11 cellular contexts compared by ENCODE assay signal in the genomic region with DNA sequence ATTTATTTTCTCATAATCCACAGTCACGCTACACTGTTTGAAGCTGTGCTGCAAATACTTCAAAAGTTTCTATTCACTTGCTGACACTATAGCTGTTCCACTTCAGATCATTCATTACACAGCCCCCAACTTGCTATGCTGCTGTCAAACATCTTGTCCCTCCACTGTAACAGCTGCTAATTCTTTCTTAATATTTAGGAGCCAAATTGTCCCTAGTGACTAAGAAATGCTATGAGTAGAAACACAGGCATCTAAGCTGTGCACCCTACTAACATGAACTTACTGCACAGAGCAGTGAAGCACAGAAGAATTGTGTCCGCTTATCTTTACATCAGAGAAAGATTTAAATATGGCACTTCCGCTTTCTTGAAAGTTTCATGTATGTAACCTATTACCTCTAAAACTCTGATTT.
DNase-seq lines count a peak whose midpoint lies in the region; ATAC-seq and TF ChIP-seq lines count a peak whose summit lies in the region.
"Had no signal": no experiment of that assay in that cellular context is flagged by ENCODE, and none has a peak within 500 bp of the region (broad histone marks: within the 10 kb centered on the region; RNA-seq: fewer than 3 reads in every experiment).

No MANE protein-coding gene starts in this region.

- H3K4me1 Mint-ChIP-seq in CD4-positive, alpha-beta T cell (ENCODE audit: low read depth): no peaks in the 10 kb centered on the region

- CTCF ChIA-PET in CD4-positive, alpha-beta T cell (lab: Charles Lee): no interaction called here

- POLR2A ChIA-PET in CD4-positive, alpha-beta T cell (lab: Charles Lee): no interaction called here

- ATAC-seq in GM18511 (IDR thresholded peaks at IDR 0.05; ENCODE audit: unreplicated experiment) (peak; percentile 85), GM21619 (IDR thresholded peaks at IDR 0.05; ENCODE audit: unreplicated experiment) (peak; percentile 65), HG03354 (IDR thresholded peaks at IDR 0.05; ENCODE audit: poor library complexity, severe bottlenecking, unreplicated experiment) (peak; percentile 88), HG03439 (IDR thresholded peaks at IDR 0.05; ENCODE audit: unreplicated experiment) (no peak)
- no peak for ATAC-seq in CD4-positive, alpha-beta T cell (ENCODE audit: poor library complexity)
- ATAC-seq: SK-N-SH treated with all-trans-retinoic acid at 6 μM for 48 hours had no signal

- H3K9me3 ChIP-seq in CD4-positive, alpha-beta T cell (ENCODE audit: control insufficient read depth, low read length): no peaks in the 10 kb centered on the region

- H3K4me3 Mint-ChIP-seq in CD4-positive, alpha-beta T cell: no peak overlapping the region

- no peaks in the 10 kb centered on the region for H3K36me3 Mint-ChIP-seq in CD4-positive, alpha-beta T cell (ENCODE audit: low read depth)

- H3K9me3 Mint-ChIP-seq in CD4-positive, alpha-beta T cell: peaks cover 2% of the 10 kb centered on the region

- no peaks in the 10 kb centered on the region for H3K27me3 Mint-ChIP-seq in CD4-positive, alpha-beta T cell

- H3K27ac ChIP-seq in CD4-positive, alpha-beta T cell (ENCODE audit: low read depth, low read length): no peak overlapping the region

- peak; percentile 91 for DNase-seq in kidney glomerular epithelial cell (lab: John Stamatoyannopoulos, UW)
- DNase-seq in DMS114 treated with DMSO at 0.1 percent for 48 hours (lab: John Stamatoyannopoulos, UW; ENCODE audit: unreplicated experiment): no peak
- DNase-seq in DMS79 treated with DMSO at 0.1 percent for 48 hours (lab: John Stamatoyannopoulos, UW): no peak
- DNase-seq in CD4-positive, alpha-beta T cell: no peak
- DNase-seq: hippocampal formation, NCI-H1092 treated with DMSO at 0.1 percent for 48 hours had no signal

- intact Hi-C loops in CD4-positive, alpha-beta T cell (cut with DNase I, micrococcal nuclease): no loop called here

- no peak overlapping the region for H3K27ac Mint-ChIP-seq in CD4-positive, alpha-beta T cell

- TF ChIP-seq CTCF in CD4-positive, alpha-beta T cell (IDR thresholded peaks at IDR 0.05): no peak

- no peaks in the 10 kb centered on the region for H3K27me3 ChIP-seq in CD4-positive, alpha-beta T cell (ENCODE audit: control insufficient read depth, insufficient read depth, low read length)

Comparison
In these comparisons a context has a peak if more than half of its experiments do, and no peak if none do; other contexts are left out.
1. ATAC-seq: peak in GM18511 (single experiment), GM21619 (single experiment) and HG03354 (single experiment); none in CD4-positive, alpha-beta T cell (single experiment) and HG03439 (single experiment).